In genomic region chr19:39405261-39405912, GRCh38 we compare ENCODE assay signal across 2 cellular contexts.
TF ChIP-seq lines count a peak whose summit lies in the region.

No MANE protein-coding gene starts in this region.

TF ChIP-seq in A549, 52 proteins besides CTCF, POLR2A, EP300 and RAD21:
- TF ChIP-seq JUNB (IDR thresholded peaks at IDR 0.05) (no peak), POLR2AphosphoS2 (conservative IDR thresholded peaks at IDR 0.05; ENCODE audit: low read length) (0 out of 2 replicates have a peak, but pooled peaks have one; percentile 66), CHD2 (IDR thresholded peaks at IDR 0.05; ENCODE audit: low read length, partially characterized antibody) (no peak), KDM5A (IDR thresholded peaks at IDR 0.05) (no peak)

TF ChIP-seq in GM12878, 131 proteins besides CTCF, POLR2A, EP300 and RAD21:
- TF ChIP-seq SRF (IDR thresholded peaks at IDR 0.05; ENCODE audit: low read depth in 2 of 2, low read length in 2 of 2): peak; percentile 79 to 82; a peak in 3 of 4 replicates
- no peak for TF ChIP-seq CEBPZ (IDR thresholded peaks at IDR 0.05; ENCODE audit: low read depth, low read length)
